Comparison of ENCODE assay signal across 1 cellular context in genomic region chr7:99677646-99678045, GRCh38.
A peak's percentile ranks its signal among the peaks of the same experiment; 100 is the strongest.
TF ChIP-seq lines count a peak whose summit lies in the region.

No MANE protein-coding gene starts in this region.

TF ChIP-seq in HepG2, 621 proteins besides CTCF, POLR2A, EP300 and RAD21 (continued from another document and continues in another):
- TF ChIP-seq, protein P1, sequence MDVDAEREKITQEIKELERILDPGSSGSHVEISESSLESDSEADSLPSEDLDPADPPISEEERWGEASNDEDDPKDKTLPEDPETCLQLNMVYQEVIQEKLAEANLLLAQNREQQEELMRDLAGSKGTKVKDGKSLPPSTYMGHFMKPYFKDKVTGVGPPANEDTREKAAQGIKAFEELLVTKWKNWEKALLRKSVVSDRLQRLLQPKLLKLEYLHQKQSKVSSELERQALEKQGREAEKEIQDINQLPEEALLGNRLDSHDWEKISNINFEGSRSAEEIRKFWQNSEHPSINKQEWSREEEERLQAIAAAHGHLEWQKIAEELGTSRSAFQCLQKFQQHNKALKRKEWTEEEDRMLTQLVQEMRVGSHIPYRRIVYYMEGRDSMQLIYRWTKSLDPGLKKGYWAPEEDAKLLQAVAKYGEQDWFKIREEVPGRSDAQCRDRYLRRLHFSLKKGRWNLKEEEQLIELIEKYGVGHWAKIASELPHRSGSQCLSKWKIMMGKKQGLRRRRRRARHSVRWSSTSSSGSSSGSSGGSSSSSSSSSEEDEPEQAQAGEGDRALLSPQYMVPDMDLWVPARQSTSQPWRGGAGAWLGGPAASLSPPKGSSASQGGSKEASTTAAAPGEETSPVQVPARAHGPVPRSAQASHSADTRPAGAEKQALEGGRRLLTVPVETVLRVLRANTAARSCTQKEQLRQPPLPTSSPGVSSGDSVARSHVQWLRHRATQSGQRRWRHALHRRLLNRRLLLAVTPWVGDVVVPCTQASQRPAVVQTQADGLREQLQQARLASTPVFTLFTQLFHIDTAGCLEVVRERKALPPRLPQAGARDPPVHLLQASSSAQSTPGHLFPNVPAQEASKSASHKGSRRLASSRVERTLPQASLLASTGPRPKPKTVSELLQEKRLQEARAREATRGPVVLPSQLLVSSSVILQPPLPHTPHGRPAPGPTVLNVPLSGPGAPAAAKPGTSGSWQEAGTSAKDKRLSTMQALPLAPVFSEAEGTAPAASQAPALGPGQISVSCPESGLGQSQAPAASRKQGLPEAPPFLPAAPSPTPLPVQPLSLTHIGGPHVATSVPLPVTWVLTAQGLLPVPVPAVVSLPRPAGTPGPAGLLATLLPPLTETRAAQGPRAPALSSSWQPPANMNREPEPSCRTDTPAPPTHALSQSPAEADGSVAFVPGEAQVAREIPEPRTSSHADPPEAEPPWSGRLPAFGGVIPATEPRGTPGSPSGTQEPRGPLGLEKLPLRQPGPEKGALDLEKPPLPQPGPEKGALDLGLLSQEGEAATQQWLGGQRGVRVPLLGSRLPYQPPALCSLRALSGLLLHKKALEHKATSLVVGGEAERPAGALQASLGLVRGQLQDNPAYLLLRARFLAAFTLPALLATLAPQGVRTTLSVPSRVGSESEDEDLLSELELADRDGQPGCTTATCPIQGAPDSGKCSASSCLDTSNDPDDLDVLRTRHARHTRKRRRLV (CRISPR knock-in tag; IDR thresholded peaks at IDR 0.05): 0 out of 2 replicates have a peak, but pooled peaks have one; percentile 43
- TF ChIP-seq NFE2L2 (IDR thresholded peaks at IDR 0.05; ENCODE audit: low read length) (no peak), ZBTB14 (CRISPR knock-in tag; IDR thresholded peaks at IDR 0.05) (no peak), PCBP1 (IDR thresholded peaks at IDR 0.05; ENCODE audit: borderline replicate concordance, low read depth, low read length) (no peak), MAFF (IDR thresholded peaks at IDR 0.05; ENCODE audit: low read depth, low read length) (no peak), STAG1 (CRISPR knock-in tag; IDR thresholded peaks at IDR 0.05) (peak; percentile 41), NFE2L1 (CRISPR knock-in tag; IDR thresholded peaks at IDR 0.05; ENCODE audit: borderline replicate concordance) (no peak), SAP130 (CRISPR knock-in tag; IDR thresholded peaks at IDR 0.05; ENCODE audit: low read depth) (peak; percentile 67), ZNF343 (CRISPR knock-in tag; IDR thresholded peaks at IDR 0.05) (no peak), ZFP36L1 (CRISPR knock-in tag; IDR thresholded peaks at IDR 0.05) (no peak), ZNF747 (CRISPR knock-in tag; IDR thresholded peaks at IDR 0.05; ENCODE audit: borderline replicate concordance) (no peak), ZNF513 (CRISPR knock-in tag; conservative IDR thresholded peaks at IDR 0.05) (no peak), NR2F2 (IDR thresholded peaks at IDR 0.05; ENCODE audit: borderline replicate concordance, low read depth) (peak; percentile 97), ZNF547 (CRISPR knock-in tag; IDR thresholded peaks at IDR 0.05) (no peak), ZNF225 (CRISPR knock-in tag; IDR thresholded peaks at IDR 0.05) (no peak), MYC (CRISPR knock-in tag; IDR thresholded peaks at IDR 0.05; ENCODE audit: borderline replicate concordance) (peak; percentile 54; the same call in 1 of the 2 replicates), ZNF597 (CRISPR knock-in tag; IDR thresholded peaks at IDR 0.05) (no peak), SIX1 (CRISPR knock-in tag; IDR thresholded peaks at IDR 0.05; ENCODE audit: borderline replicate concordance) (peak; percentile 57; the same call in 1 of the 2 replicates), ZNF740 (CRISPR knock-in tag; IDR thresholded peaks at IDR 0.05) (0 out of 2 replicates have a peak, but pooled peaks have one; percentile 28), BHLHE40 (IDR thresholded peaks at IDR 0.05; ENCODE audit: low read length) (peak; percentile 54; the same call in 1 of the 2 replicates), ZNF569 (CRISPR knock-in tag; IDR thresholded peaks at IDR 0.05; ENCODE audit: borderline replicate concordance) (no peak), NFE2 (CRISPR knock-in tag; IDR thresholded peaks at IDR 0.05) (no peak), ATAD3A (CRISPR knock-in tag; IDR thresholded peaks at IDR 0.05) (no peak), ZNF496 (CRISPR knock-in tag; IDR thresholded peaks at IDR 0.05; ENCODE audit: insufficient replicate concordance) (no peak), ZNF446 (CRISPR knock-in tag; IDR thresholded peaks at IDR 0.05) (0 out of 2 replicates have a peak, but pooled peaks have one; percentile 30), SMAD3 (CRISPR knock-in tag; IDR thresholded peaks at IDR 0.05) (peak; percentile 49; the same call in 1 of the 2 replicates), HOXA5 (CRISPR knock-in tag; IDR thresholded peaks at IDR 0.05) (0 out of 2 replicates have a peak, but pooled peaks have one; percentile 37), TEAD3 (CRISPR knock-in tag; optimal IDR thresholded peaks at IDR 0.05; ENCODE audit: borderline replicate concordance) (peak; percentile 62), NFKBIZ (CRISPR knock-in tag; IDR thresholded peaks at IDR 0.05) (peak; percentile 62; the same call in 1 of the 2 replicates), RBFOX2 (IDR thresholded peaks at IDR 0.05; ENCODE audit: low read depth, low read length) (no peak), SIN3B (IDR thresholded peaks at IDR 0.05; ENCODE audit: low read length) (no peak), THAP9 (CRISPR knock-in tag; IDR thresholded peaks at IDR 0.05; ENCODE audit: borderline replicate concordance) (no peak; the same call in 1 of the 2 replicates), SETDB1 (CRISPR knock-in tag; IDR thresholded peaks at IDR 0.05; ENCODE audit: borderline replicate concordance) (no peak), SOX6 (IDR thresholded peaks at IDR 0.05) (no peak), SOX6 (CRISPR knock-in tag; IDR thresholded peaks at IDR 0.05) (peak; percentile 94), RXRB (CRISPR knock-in tag; IDR thresholded peaks at IDR 0.05; ENCODE audit: borderline replicate concordance) (peak; percentile 98), TEF (CRISPR knock-in tag; IDR thresholded peaks at IDR 0.05) (no peak), ZNF264 (CRISPR knock-in tag; IDR thresholded peaks at IDR 0.05) (peak; percentile 85; the same call in 1 of the 2 replicates), ZFP37 (CRISPR knock-in tag; IDR thresholded peaks at IDR 0.05; ENCODE audit: borderline replicate concordance) (peak; percentile 72; the same call in 1 of the 2 replicates)
- TF ChIP-seq, protein P2, sequence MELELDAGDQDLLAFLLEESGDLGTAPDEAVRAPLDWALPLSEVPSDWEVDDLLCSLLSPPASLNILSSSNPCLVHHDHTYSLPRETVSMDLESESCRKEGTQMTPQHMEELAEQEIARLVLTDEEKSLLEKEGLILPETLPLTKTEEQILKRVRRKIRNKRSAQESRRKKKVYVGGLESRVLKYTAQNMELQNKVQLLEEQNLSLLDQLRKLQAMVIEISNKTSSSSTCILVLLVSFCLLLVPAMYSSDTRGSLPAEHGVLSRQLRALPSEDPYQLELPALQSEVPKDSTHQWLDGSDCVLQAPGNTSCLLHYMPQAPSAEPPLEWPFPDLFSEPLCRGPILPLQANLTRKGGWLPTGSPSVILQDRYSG (CRISPR knock-in tag; IDR thresholded peaks at IDR 0.05): no peak
- TF ChIP-seq, protein P3, sequence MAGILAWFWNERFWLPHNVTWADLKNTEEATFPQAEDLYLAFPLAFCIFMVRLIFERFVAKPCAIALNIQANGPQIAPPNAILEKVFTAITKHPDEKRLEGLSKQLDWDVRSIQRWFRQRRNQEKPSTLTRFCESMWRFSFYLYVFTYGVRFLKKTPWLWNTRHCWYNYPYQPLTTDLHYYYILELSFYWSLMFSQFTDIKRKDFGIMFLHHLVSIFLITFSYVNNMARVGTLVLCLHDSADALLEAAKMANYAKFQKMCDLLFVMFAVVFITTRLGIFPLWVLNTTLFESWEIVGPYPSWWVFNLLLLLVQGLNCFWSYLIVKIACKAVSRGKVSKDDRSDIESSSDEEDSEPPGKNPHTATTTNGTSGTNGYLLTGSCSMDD (CRISPR knock-in tag; IDR thresholded peaks at IDR 0.05): 0 out of 2 replicates have a peak, but pooled peaks have one; percentile 37
- TF ChIP-seq, protein P4, sequence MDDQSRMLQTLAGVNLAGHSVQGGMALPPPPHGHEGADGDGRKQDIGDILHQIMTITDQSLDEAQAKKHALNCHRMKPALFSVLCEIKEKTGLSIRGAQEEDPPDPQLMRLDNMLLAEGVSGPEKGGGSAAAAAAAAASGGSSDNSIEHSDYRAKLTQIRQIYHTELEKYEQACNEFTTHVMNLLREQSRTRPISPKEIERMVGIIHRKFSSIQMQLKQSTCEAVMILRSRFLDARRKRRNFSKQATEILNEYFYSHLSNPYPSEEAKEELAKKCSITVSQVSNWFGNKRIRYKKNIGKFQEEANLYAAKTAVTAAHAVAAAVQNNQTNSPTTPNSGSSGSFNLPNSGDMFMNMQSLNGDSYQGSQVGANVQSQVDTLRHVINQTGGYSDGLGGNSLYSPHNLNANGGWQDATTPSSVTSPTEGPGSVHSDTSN (CRISPR knock-in tag; IDR thresholded peaks at IDR 0.05; ENCODE audit: borderline replicate concordance): no peak
